In the genomic region with DNA sequence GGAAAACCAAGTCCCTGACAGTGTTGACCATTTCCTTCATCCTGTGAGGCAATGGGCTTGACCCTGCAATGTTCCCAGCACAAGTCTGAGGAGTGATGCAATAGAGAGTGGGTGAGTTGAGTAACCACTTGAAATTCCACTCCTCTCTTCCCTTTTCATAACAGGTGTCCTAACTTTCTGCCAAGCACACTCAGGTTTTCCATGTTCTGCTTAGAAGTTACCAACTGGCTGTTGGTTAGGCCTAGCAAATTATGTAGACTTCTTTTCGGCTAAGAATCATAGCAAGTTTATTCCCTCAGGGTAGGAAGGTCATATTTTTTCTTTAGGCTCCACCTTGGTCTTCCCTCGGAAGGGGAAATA, we compare ENCODE assay signal across 8 cellular contexts. TPM values are rescaled to one million over a fixed set of nuclear protein-coding genes. Genes with fewer than 3 reads are reported as not detected.
DNase-seq lines count a peak whose midpoint lies in the region; ATAC-seq and TF ChIP-seq lines count a peak whose summit lies in the region.

No MANE protein-coding gene starts in this region.

- POLR2A ChIA-PET in SK-N-SH (lab: Yijun Ruan, JAX) = no interaction called here

- H3K4me1 Mint-ChIP-seq in activated T-helper 2 cell treated with anti-CD3 and anti-CD28 coated beads, Interferon-gamma antibody, Interleukin-2, Interleukin-4, amounts not matched to agents 10 μg/mL and 5 μg/mL and 100 μg/mL, durations not matched to agents 14 hours and 24 hours and 36 hours (ENCODE audit: low read depth) = peaks cover 62% of the 10 kb centered on the region

- H3K79me2 ChIP-seq in SK-N-SH (ENCODE audit: insufficient read depth) (no peaks in the 10 kb centered on the region), hepatocyte (no peaks in the 10 kb centered on the region)

- H3K27me3 ChIP-seq in SK-N-SH (ENCODE audit: insufficient read depth) = no peaks in the 10 kb centered on the region
- no peaks in the 10 kb centered on the region for H3K27me3 ChIP-seq in hepatocyte
- H3K27me3 ChIP-seq in thoracic aorta (replicated peaks; ENCODE audit: insufficient read depth) = no peaks in the 10 kb centered on the region

- H3K9ac ChIP-seq in SK-N-SH = no peak overlapping the region

- H3F3A ChIP-seq in SK-N-SH (replicated peaks; ENCODE audit: insufficient read depth) = peaks cover 15% of the 10 kb centered on the region

- H3K4me3 ChIP-seq in SK-N-SH (ENCODE audit: low read depth in 2 of 2, low read length in 1 of 2) (no peak overlapping the region), hepatocyte (no peak overlapping the region), thoracic aorta (no peak overlapping the region)

- H3K4me2 ChIP-seq in SK-N-SH (no peak overlapping the region), hepatocyte (no peak overlapping the region)

- H2AFZ ChIP-seq in SK-N-SH (ENCODE audit: low read depth) (no peak overlapping the region), hepatocyte (no peak overlapping the region)

- H3K4me3 Mint-ChIP-seq in activated T-helper 2 cell treated with anti-CD3 and anti-CD28 coated beads, Interferon-gamma antibody, Interleukin-2, Interleukin-4, amounts not matched to agents 10 μg/mL and 5 μg/mL and 100 μg/mL, durations not matched to agents 14 hours and 24 hours and 36 hours (ENCODE audit: low read depth) = no peak overlapping the region

- ATAC-seq in SK-N-SH treated with all-trans-retinoic acid at 6 μM for 48 hours (no peak), thoracic aorta (ENCODE audit: insufficient number of reproducible peaks, low FRiP score, low read depth) (peak; percentile 41), HG02571 (IDR thresholded peaks at IDR 0.05; ENCODE audit: unreplicated experiment) (no peak), HG02938 (IDR thresholded peaks at IDR 0.05; ENCODE audit: unreplicated experiment) (no peak)

- H3K36me3 ChIP-seq in SK-N-SH (replicated peaks in 1 of 2; ENCODE audit: control insufficient read depth in 1 of 2, insufficient read depth in 2 of 2, low read length in 1 of 2) = no peaks in the 10 kb centered on the region
- no peaks in the 10 kb centered on the region for H3K36me3 ChIP-seq in hepatocyte (replicated peaks; ENCODE audit: insufficient read depth, low read depth)
- H3K36me3 ChIP-seq in thoracic aorta = no peaks in the 10 kb centered on the region

- no peak for DNase-seq in SK-N-SH
- no peak for DNase-seq in activated T-helper 2 cell treated with anti-CD3 and anti-CD28 coated beads, Interferon-gamma antibody, Interleukin-2, Interleukin-4, amounts not matched to agents 10 μg/mL and 5 μg/mL and 100 μg/mL, durations not matched to agents 14 hours and 24 hours and 36 hours (ENCODE audit: low spot score)
- peak; percentile 75 for DNase-seq in hepatocyte (ENCODE audit: low spot score)
- DNase-seq in thoracic aorta (ENCODE audit: low spot score) = no peak
- no peak for DNase-seq in SHP77 treated with DMSO at 0.1 percent for 48 hours (lab: John Stamatoyannopoulos, UW)

- WGBS in SK-N-SH (ENCODE audit: low lambda C conversion rate) = 95% methylated on average over 2 of the region's 2 CpGs
- 85% methylated on average over 2 of the region's 2 CpGs for WGBS in hepatocyte (ENCODE audit: low lambda C conversion rate, missing lambda C conversion rate)

- TF ChIP-seq RAD21 in SK-N-SH (IDR thresholded peaks at IDR 0.05; ENCODE audit: low read length) = no peak

- TF ChIP-seq CTCF in SK-N-SH (IDR thresholded peaks at IDR 0.05) (no peak), hepatocyte (IDR thresholded peaks at IDR 0.05; ENCODE audit: poor library complexity) (no peak), thoracic aorta (IDR thresholded peaks at IDR 0.05) (no peak)

- H3K9me2 ChIP-seq in SK-N-SH = no peaks in the 10 kb centered on the region
- H3K9me2 ChIP-seq in hepatocyte (replicated peaks; ENCODE audit: insufficient read depth) = no peaks in the 10 kb centered on the region

- H4K20me1 ChIP-seq in SK-N-SH (ENCODE audit: insufficient read depth) = no peaks in the 10 kb centered on the region
- H4K20me1 ChIP-seq in hepatocyte (ENCODE audit: insufficient read depth, poor library complexity, severe bottlenecking) = no peaks in the 10 kb centered on the region

- no peaks in the 10 kb centered on the region for H3K9me3 ChIP-seq in SK-N-SH
- no peaks in the 10 kb centered on the region for H3K9me3 ChIP-seq in hepatocyte (ENCODE audit: low read depth)
- H3K9me3 ChIP-seq in thoracic aorta = no peaks in the 10 kb centered on the region

- H3K27ac ChIP-seq in SK-N-SH (ENCODE audit: low read depth in 2 of 2, low read length in 1 of 2) = no peak overlapping the region
- peak overlapping the region; percentile 68 for H3K27ac ChIP-seq in hepatocyte
- H3K27ac ChIP-seq in thoracic aorta = peak overlapping the region; percentile 50 to 52

- H3K4me1 ChIP-seq in SK-N-SH (ENCODE audit: control insufficient read depth in 1 of 2, insufficient read depth in 2 of 2, low read depth in 1 of 2, low read length in 1 of 2) (peaks cover 0 to 11% of the 10 kb centered on the region in 2 experiments; a peak in 2 of 4 replicates), hepatocyte (ENCODE audit: insufficient read depth) (no peaks in the 10 kb centered on the region), thoracic aorta (ENCODE audit: control insufficient read depth in 1 of 2, low read depth in 2 of 2) (peaks cover 6 to 34% of the 10 kb centered on the region in 2 donors)

- CTCF ChIA-PET in SK-N-SH (lab: Yijun Ruan, JAX) = interaction anchor here (0.7 to 8.1 kb wide), 9 partner anchors 11 to 184 kb away, joined by 4 to 101 read pairs (median 31); partner anchors contain the start of gene GNLY

- no peak for TF ChIP-seq EP300 in SK-N-SH (IDR thresholded peaks at IDR 0.05; ENCODE audit: borderline replicate concordance in 1 of 2, low read depth in 1 of 2, low read length in 1 of 2)

- intact Hi-C loops in activated T-helper 2 cell treated with anti-CD3 and anti-CD28 coated beads, Interferon-gamma antibody, Interleukin-2, Interleukin-4, amounts not matched to agents 10 μg/mL and 5 μg/mL and 100 μg/mL, durations not matched to agents 14 hours and 24 hours and 36 hours (cut with micrococcal nuclease) = loop anchor here (2.0 kb wide), 1 partner anchor 69 kb away; no protein-coding TSS in a partner anchor

- H3K36me3 Mint-ChIP-seq in activated T-helper 2 cell treated with anti-CD3 and anti-CD28 coated beads, Interferon-gamma antibody, Interleukin-2, Interleukin-4, amounts not matched to agents 10 μg/mL and 5 μg/mL and 100 μg/mL, durations not matched to agents 14 hours and 24 hours and 36 hours (ENCODE audit: low read depth) = no peaks in the 10 kb centered on the region

- peaks cover 28% of the 10 kb centered on the region for H3K27me3 Mint-ChIP-seq in activated T-helper 2 cell treated with anti-CD3 and anti-CD28 coated beads, Interferon-gamma antibody, Interleukin-2, Interleukin-4, amounts not matched to agents 10 μg/mL and 5 μg/mL and 100 μg/mL, durations not matched to agents 14 hours and 24 hours and 36 hours (ENCODE audit: low read depth)

- H3K9me3 Mint-ChIP-seq in activated T-helper 2 cell treated with anti-CD3 and anti-CD28 coated beads, Interferon-gamma antibody, Interleukin-2, Interleukin-4, amounts not matched to agents 10 μg/mL and 5 μg/mL and 100 μg/mL, durations not matched to agents 14 hours and 24 hours and 36 hours = no peaks in the 10 kb centered on the region

- peak overlapping the region; percentile 62 for H3K27ac Mint-ChIP-seq in activated T-helper 2 cell treated with anti-CD3 and anti-CD28 coated beads, Interferon-gamma antibody, Interleukin-2, Interleukin-4, amounts not matched to agents 10 μg/mL and 5 μg/mL and 100 μg/mL, durations not matched to agents 14 hours and 24 hours and 36 hours

TF ChIP-seq in SK-N-SH treated with all-trans-retinoic acid at 6 μM for 48 hours, 23 proteins besides CTCF, POLR2A, EP300 and RAD21:
- no peak for TF ChIP-seq ARNTL (CRISPR knock-in tag; IDR thresholded peaks at IDR 0.05; ENCODE audit: borderline replicate concordance, low read depth)
- 0 out of 2 replicates have a peak, but pooled peaks have one; percentile 13 for TF ChIP-seq ZFP3 (CRISPR knock-in tag; IDR thresholded peaks at IDR 0.05)

TF ChIP-seq in SK-N-SH, 30 proteins besides CTCF, POLR2A, EP300 and RAD21 (continues in another document):
- no peak for TF ChIP-seq SIN3A (IDR thresholded peaks at IDR 0.05; ENCODE audit: borderline replicate concordance, low read depth, low read length)
- no peak for TF ChIP-seq GATA2 (CRISPR knock-in tag; IDR thresholded peaks at IDR 0.05)

RNA-seq across cellular contexts. Expression of gene GNLY, which starts 11.5 kb away (rescaled TPM):
- polyA plus RNA-seq in SK-N-SH (2012; rRNA removed) = not detected in 2 replicates
- not detected in 2 replicates for polyA plus RNA-seq in SK-N-SH (2012; cell fraction: cytosol; rRNA removed)
- 0.12 TPM in 1 of 2 replicates, not detected in the other for polyA plus RNA-seq in SK-N-SH (2012; cell fraction: nucleus; rRNA removed)
- total RNA-seq in activated T-helper 2 cell treated with anti-CD3 and anti-CD28 coated beads, Interferon-gamma antibody, Interleukin-2, Interleukin-4, amounts not matched to agents 10 μg/mL and 5 μg/mL and 100 μg/mL, durations not matched to agents 14 hours and 24 hours and 36 hours = 21.9 and 23.5 TPM in 2 replicates
- total RNA-seq in hepatocyte = not detected in 2 replicates
- 1.0 TPM in 1 of 2 replicates, not detected in the other for polyA plus RNA-seq in hepatocyte
- total RNA-seq in thoracic aorta = 1 to 10 TPM; 1.5 to 8.5 TPM

RNA-seq across cellular contexts. Expression of gene SFTPB, which starts 37.7 kb away (rescaled TPM):
- polyA plus RNA-seq in SK-N-SH (2012; rRNA removed) = not detected in 2 replicates
- polyA plus RNA-seq in SK-N-SH (2012; cell fraction: cytosol; rRNA removed) = not detected in 2 replicates
- polyA plus RNA-seq in SK-N-SH (2012; cell fraction: nucleus; rRNA removed) = not detected in 2 replicates
- not detected in 2 replicates for total RNA-seq in activated T-helper 2 cell treated with anti-CD3 and anti-CD28 coated beads, Interferon-gamma antibody, Interleukin-2, Interleukin-4, amounts not matched to agents 10 μg/mL and 5 μg/mL and 100 μg/mL, durations not matched to agents 14 hours and 24 hours and 36 hours
- 13.0 and 27.6 TPM in 2 replicates for total RNA-seq in hepatocyte
- 1.1 and 3.3 TPM in 2 replicates for polyA plus RNA-seq in hepatocyte
- total RNA-seq in thoracic aorta = not detected

RNA-seq across cellular contexts. Expression of gene ATOH8, which starts 48.1 kb away (rescaled TPM):
- 5.6 and 6.4 TPM in 2 replicates for polyA plus RNA-seq in SK-N-SH (2012; rRNA removed)
- polyA plus RNA-seq in SK-N-SH (2012; cell fraction: cytosol; rRNA removed) = 2.9 and 4.3 TPM in 2 replicates
- polyA plus RNA-seq in SK-N-SH (2012; cell fraction: nucleus; rRNA removed) = 7.0 and 7.3 TPM in 2 replicates
- total RNA-seq in activated T-helper 2 cell treated with anti-CD3 and anti-CD28 coated beads, Interferon-gamma antibody, Interleukin-2, Interleukin-4, amounts not matched to agents 10 μg/mL and 5 μg/mL and 100 μg/mL, durations not matched to agents 14 hours and 24 hours and 36 hours = 0.07 and 0.11 TPM in 2 replicates
- total RNA-seq in hepatocyte = 2.0 and 2.9 TPM in 2 replicates
- polyA plus RNA-seq in hepatocyte = 1.3 and 2.1 TPM in 2 replicates
- 100 to 1,000 TPM in 1 of 2 donors, 10 to 100 TPM in 1; 78.4 to 207 TPM for total RNA-seq in thoracic aorta

Comparison
In these comparisons a context has a peak if more than half of its experiments do, and no peak if none do; other contexts are left out.
1. H3K27ac ChIP-seq: peak in hepatocyte (single experiment) and thoracic aorta (2 of 2); none in SK-N-SH (0 of 2).
2. RNA of gene SFTPB, which starts 37.7 kb away (total RNA-seq): 13.0 to 27.6 TPM in hepatocyte; not detected in activated T-helper 2 cell treated with anti-CD3 and anti-CD28 coated beads, Interferon-gamma antibody, Interleukin-2, Interleukin-4, amounts not matched to agents 10 μg/mL and 5 μg/mL and 100 μg/mL, durations not matched to agents 14 hours and 24 hours and 36 hours and not detected in thoracic aorta; every median in the first group is over 10 times any median in the second.
3. RNA of gene ATOH8, which starts 48.1 kb away (total RNA-seq): 78.4 to 207 TPM in thoracic aorta; 2.0 to 2.9 TPM in hepatocyte and 0.07 to 0.11 TPM in activated T-helper 2 cell treated with anti-CD3 and anti-CD28 coated beads, Interferon-gamma antibody, Interleukin-2, Interleukin-4, amounts not matched to agents 10 μg/mL and 5 μg/mL and 100 μg/mL, durations not matched to agents 14 hours and 24 hours and 36 hours; every median in the first group is over 10 times any median in the second.